In genomic region chr15:73571346-73571745, GRCh38 we compare ENCODE assay signal across 1 cellular context.
TF ChIP-seq lines count a peak whose summit lies in the region.

No MANE protein-coding gene starts in this region.

TF ChIP-seq in GM23338, 12 proteins besides CTCF, POLR2A, EP300 and RAD21 (continued from another document):
- TF ChIP-seq, protein P1, sequence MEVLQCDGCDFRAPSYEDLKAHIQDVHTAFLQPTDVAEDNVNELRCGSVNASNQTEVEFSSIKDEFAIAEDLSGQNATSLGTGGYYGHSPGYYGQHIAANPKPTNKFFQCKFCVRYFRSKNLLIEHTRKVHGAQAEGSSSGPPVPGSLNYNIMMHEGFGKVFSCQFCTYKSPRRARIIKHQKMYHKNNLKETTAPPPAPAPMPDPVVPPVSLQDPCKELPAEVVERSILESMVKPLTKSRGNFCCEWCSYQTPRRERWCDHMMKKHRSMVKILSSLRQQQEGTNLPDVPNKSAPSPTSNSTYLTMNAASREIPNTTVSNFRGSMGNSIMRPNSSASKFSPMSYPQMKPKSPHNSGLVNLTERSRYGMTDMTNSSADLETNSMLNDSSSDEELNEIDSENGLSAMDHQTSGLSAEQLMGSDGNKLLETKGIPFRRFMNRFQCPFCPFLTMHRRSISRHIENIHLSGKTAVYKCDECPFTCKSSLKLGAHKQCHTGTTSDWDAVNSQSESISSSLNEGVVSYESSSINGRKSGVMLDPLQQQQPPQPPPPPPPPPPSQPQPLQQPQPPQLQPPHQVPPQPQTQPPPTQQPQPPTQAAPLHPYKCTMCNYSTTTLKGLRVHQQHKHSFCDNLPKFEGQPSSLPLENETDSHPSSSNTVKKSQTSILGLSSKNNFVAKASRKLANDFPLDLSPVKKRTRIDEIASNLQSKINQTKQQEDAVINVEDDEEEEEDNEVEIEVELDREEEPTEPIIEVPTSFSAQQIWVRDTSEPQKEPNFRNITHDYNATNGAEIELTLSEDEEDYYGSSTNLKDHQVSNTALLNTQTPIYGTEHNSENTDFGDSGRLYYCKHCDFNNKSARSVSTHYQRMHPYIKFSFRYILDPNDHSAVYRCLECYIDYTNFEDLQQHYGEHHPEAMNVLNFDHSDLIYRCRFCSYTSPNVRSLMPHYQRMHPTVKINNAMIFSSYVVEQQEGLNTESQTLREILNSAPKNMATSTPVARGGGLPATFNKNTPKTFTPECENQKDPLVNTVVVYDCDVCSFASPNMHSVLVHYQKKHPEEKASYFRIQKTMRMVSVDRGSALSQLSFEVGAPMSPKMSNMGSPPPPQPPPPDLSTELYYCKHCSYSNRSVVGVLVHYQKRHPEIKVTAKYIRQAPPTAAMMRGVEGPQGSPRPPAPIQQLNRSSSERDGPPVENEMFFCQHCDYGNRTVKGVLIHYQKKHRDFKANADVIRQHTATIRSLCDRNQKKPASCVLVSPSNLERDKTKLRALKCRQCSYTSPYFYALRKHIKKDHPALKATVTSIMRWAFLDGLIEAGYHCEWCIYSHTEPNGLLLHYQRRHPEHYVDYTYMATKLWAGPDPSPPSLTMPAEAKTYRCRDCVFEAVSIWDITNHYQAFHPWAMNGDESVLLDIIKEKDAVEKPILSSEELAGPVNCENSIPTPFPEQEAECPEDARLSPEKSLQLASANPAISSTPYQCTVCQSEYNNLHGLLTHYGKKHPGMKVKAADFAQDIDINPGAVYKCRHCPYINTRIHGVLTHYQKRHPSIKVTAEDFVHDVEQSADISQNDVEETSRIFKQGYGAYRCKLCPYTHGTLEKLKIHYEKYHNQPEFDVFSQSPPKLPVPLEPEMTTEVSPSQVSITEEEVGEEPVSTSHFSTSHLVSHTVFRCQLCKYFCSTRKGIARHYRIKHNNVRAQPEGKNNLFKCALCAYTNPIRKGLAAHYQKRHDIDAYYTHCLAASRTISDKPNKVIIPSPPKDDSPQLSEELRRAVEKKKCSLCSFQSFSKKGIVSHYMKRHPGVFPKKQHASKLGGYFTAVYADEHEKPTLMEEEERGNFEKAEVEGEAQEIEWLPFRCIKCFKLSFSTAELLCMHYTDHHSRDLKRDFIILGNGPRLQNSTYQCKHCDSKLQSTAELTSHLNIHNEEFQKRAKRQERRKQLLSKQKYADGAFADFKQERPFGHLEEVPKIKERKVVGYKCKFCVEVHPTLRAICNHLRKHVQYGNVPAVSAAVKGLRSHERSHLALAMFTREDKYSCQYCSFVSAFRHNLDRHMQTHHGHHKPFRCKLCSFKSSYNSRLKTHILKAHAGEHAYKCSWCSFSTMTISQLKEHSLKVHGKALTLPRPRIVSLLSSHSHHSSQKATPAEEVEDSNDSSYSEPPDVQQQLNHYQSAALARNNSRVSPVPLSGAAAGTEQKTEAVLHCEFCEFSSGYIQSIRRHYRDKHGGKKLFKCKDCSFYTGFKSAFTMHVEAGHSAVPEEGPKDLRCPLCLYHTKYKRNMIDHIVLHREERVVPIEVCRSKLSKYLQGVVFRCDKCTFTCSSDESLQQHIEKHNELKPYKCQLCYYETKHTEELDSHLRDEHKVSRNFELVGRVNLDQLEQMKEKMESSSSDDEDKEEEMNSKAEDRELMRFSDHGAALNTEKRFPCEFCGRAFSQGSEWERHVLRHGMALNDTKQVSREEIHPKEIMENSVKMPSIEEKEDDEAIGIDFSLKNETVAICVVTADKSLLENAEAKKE (CRISPR knock-in tag; IDR thresholded peaks at IDR 0.05): no peak
- TF ChIP-seq ZNF114 (CRISPR knock-in tag; IDR thresholded peaks at IDR 0.05) (no peak), STAT1 (IDR thresholded peaks at IDR 0.05; ENCODE audit: unreplicated experiment) (no peak)
